In the genomic region with DNA sequence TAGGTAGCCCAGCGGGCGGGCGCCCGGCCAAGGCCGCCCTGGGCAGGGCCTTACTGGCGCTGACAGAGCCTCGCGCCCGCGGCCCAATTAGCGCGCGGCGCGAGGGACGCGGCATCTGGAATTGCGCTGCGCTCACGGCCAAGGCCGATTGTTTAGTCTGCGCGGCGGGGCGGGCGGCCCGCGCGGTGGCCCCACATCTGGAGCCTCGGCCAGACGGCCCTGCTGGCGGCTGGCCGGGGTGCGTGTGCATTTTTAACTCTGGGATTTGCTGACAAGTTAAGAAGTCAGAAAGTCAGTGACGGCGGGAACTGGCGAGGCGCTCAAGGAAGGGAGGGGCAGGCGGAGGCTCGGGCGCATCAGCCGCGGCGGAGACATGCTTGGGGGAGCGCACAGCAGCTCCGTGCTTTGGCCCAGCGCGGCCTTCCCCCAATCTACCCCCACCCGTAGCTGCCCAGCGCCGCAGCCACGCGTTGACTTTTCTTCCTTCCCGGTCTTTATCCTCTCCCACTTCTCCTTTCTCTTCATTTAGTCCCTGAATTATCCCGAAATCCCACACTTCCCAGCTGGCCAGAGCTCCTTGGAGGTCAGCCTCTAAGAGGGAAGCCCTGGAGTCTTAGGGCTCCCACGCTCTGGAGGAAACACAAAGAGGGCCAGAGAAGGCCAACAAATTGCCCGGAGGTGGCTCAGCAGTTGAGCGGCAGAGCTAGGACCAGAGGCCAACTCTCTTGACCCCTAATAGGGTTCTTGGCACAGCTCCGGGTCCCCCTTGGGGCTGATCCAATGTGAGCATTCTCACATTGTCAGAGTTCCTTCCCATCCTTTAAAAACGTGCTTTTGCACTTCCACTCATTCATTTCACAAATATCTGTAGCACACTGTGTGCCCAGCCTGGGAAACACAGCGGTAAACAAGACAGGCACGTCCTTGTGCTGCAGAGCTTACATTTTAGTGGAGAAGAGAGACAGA, we compare ENCODE assay signal across 8 cellular contexts. TPM values are rescaled to one million over a fixed set of nuclear protein-coding genes. Genes with fewer than 3 reads are reported as not detected.
DNase-seq lines count a peak whose midpoint lies in the region; ATAC-seq and TF ChIP-seq lines count a peak whose summit lies in the region.

No MANE protein-coding gene starts in this region.

- DNase-seq in stimulated activated CD4-positive, alpha-beta T cell treated with anti-CD3 and anti-CD28 coated beads, Interleukin-12 subunit alpha, Interleukin-12 subunit beta, amount 100 ng/mL, for 4 hours: peak; percentile 24
- DNase-seq in stimulated activated CD4-positive, alpha-beta T cell treated with anti-CD3 and anti-CD28 coated beads, Interleukin-2, amount 100 ng/mL, for 48 hours: no peak
- DNase-seq in astrocyte of the cerebellum (ENCODE audit: low read depth) (no peak), sciatic nerve (ENCODE audit: low spot score) (peak; percentile 92), CD1c-positive myeloid dendritic cell (ENCODE audit: extremely low spot score) (no peak)

- H3K27ac Mint-ChIP-seq in IgD-negative memory B cell: peak overlapping the region in 1 of 3 donors; percentile 44

- no peak overlapping the region for H3K9ac ChIP-seq in iPS-18a (ENCODE audit: low read length)

- H3K4me3 ChIP-seq in astrocyte of the cerebellum (ENCODE audit: low read depth, low read length): peak overlapping the region; percentile 1
- peak overlapping the region; percentile 50 for H3K4me3 ChIP-seq in iPS-18a (ENCODE audit: low read length)

- intact Hi-C loops in sciatic nerve (cut with DNase I): no loop called here

- H3K36me3 ChIP-seq in iPS-18a (ENCODE audit: control insufficient read depth, low read depth, low read length): no peaks in the 10 kb centered on the region

- H3K9me3 Mint-ChIP-seq in IgD-negative memory B cell: no peaks in the 10 kb centered on the region

- peaks cover 24% of the 10 kb centered on the region for H3K27me3 Mint-ChIP-seq in IgD-negative memory B cell

- H3K4me3 Mint-ChIP-seq in IgD-negative memory B cell: peak overlapping the region; percentile 60 to 85 (median 82)

- H3K4me1 ChIP-seq in iPS-18a (ENCODE audit: control insufficient read depth, low read depth, low read length): peaks cover 14% of the 10 kb centered on the region

- H3K27ac ChIP-seq in iPS-18a (ENCODE audit: low read length): no peak overlapping the region

- H3K27me3 ChIP-seq in iPS-18a (ENCODE audit: control insufficient read depth, insufficient read depth, low read length): peaks cover 98% of the 10 kb centered on the region

- ATAC-seq in sciatic nerve (peak; percentile 83), HG03045 (IDR thresholded peaks at IDR 0.05; ENCODE audit: unreplicated experiment) (no peak)

- H3K9me3 ChIP-seq in iPS-18a (ENCODE audit: control insufficient read depth, low read depth, low read length): no peaks in the 10 kb centered on the region

- TF ChIP-seq CTCF in astrocyte of the cerebellum (IDR thresholded peaks at IDR 0.05; ENCODE audit: low read depth, low read length, missing control alignments): no peak

- H3K36me3 Mint-ChIP-seq in IgD-negative memory B cell: no peaks in the 10 kb centered on the region

- H3K4me1 Mint-ChIP-seq in IgD-negative memory B cell: peaks cover 13 to 25% (median 15%) of the 10 kb centered on the region in 3 donors

- in situ Hi-C loops in astrocyte of the cerebellum (cut with HindIII; ENCODE audit: low sequenced_read_pairs): no loop called here

RNA-seq across cellular contexts. Expression of a gene that starts 40.8 kb away (rescaled TPM):
- 2.6 TPM for polyA plus RNA-seq in IgD-negative memory B cell
- 39.2 TPM for total RNA-seq in sciatic nerve

Comparison
In these comparisons a context has a peak if more than half of its experiments do, and no peak if none do; other contexts are left out.
1. DNase-seq: peak in stimulated activated CD4-positive, alpha-beta T cell treated with anti-CD3 and anti-CD28 coated beads, Interleukin-12 subunit alpha, Interleukin-12 subunit beta, amount 100 ng/mL, for 4 hours (single experiment) and sciatic nerve (single experiment); none in stimulated activated CD4-positive, alpha-beta T cell treated with anti-CD3 and anti-CD28 coated beads, Interleukin-2, amount 100 ng/mL, for 48 hours (0 of 2), astrocyte of the cerebellum (single experiment) and CD1c-positive myeloid dendritic cell (single experiment).